8 cellular contexts compared by ENCODE assay signal in genomic region chr4:71070015-71070414, GRCh38.
"Had no signal": no experiment of that assay in that cellular context is flagged by ENCODE, and none has a peak within 500 bp of the region (broad histone marks: within the 10 kb centered on the region; RNA-seq: fewer than 3 reads in every experiment).

No MANE protein-coding gene starts in this region.

- H3K4me3 ChIP-seq: GM12878 had no signal

- ATAC-seq: GM12878 had no signal

- DNase-seq: GDM1, GF-D8 had no signal

- FAIRE-seq: G401.6, GM12878, GM12891, GM12892, GM18507, GM19239 had no signal
